Comparison of ENCODE assay signal across 36 cellular contexts in the genomic region with DNA sequence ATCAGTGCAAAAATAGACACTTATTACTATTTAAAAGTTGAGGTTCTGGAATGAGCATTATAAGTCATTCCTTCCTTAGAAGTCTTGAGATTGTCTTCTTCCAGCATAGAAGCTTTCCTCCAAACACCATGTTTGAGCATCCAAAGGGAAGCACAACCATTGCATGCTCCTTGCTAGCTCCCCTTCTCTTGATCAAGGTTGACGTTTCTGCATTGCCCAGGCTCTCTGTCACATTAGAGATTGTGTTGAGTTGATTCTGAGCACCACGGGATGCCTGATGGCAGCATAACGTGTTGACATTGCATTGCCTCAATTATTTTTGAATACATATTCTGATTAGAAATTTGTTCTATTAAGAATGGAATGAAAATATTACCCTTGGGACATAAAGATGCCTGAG.
"Had no signal": no experiment of that assay in that cellular context is flagged by ENCODE, and none has a peak within 500 bp of the region (broad histone marks: within the 10 kb centered on the region; RNA-seq: fewer than 3 reads in every experiment).

No MANE protein-coding gene starts in this region.

- H3K27me3 Mint-ChIP-seq: activated CD4-positive, alpha-beta memory T cell treated with anti-CD3 and anti-CD28 coated beads, Interleukin-2, amount 10 ng/mL, durations not matched to agents 7 days and 5 days; activated CD4-positive, alpha-beta T cell treated with anti-CD3 and anti-CD28 coated beads for 36 hours; activated CD4-positive, alpha-beta T cell treated with anti-CD3 and anti-CD28 coated beads, Interleukin-2, amount 10 ng/mL, durations not matched to agents 7 days and 5 days; activated CD8-positive, alpha-beta memory T cell treated with anti-CD3 and anti-CD28 coated beads, Interleukin-2, amount 10 ng/mL, durations not matched to agents 7 days and 5 days; activated naive CD8-positive, alpha-beta T cell treated with anti-CD3 and anti-CD28 coated beads for 36 hours; activated T-helper 17 cell treated with anti-CD3 and anti-CD28 coated beads, Interleukin-2, amount 50 U/mL, for 72 hours; central memory CD8-positive, alpha-beta T cell had no signal

- H3K27ac ChIP-seq: adrenal gland, body of pancreas, cardiac muscle cell, VCaP had no signal

- H3K36me3 Mint-ChIP-seq: activated CD8-positive, alpha-beta memory T cell treated with anti-CD3 and anti-CD28 coated beads, Interleukin-2, amount 10 ng/mL, durations not matched to agents 7 days and 5 days; activated naive CD4-positive, alpha-beta T cell treated with anti-CD3 and anti-CD28 coated beads, Interleukin-2, amount 50 U/mL, for 72 hours; activated naive CD8-positive, alpha-beta T cell treated with anti-CD3 and anti-CD28 coated beads for 36 hours had no signal

- H3K4me3 ChIP-seq: adrenal gland, body of pancreas, cardiac muscle cell had no signal

- H3K36me3 ChIP-seq: adrenal gland had no signal

- ATAC-seq: activated CD4-positive, alpha-beta T cell treated with anti-CD3 and anti-CD28 coated beads for 36 hours; activated CD4-positive, CD25-positive, alpha-beta regulatory T cell treated with anti-CD3 and anti-CD28 coated beads, Interleukin-2, amount 50 U/mL, for 24 hours; activated CD8-positive, alpha-beta memory T cell treated with anti-CD3 and anti-CD28 coated beads, Interleukin-2, amount 10 ng/mL, durations not matched to agents 7 days and 5 days; activated CD8-positive, alpha-beta T cell treated with anti-CD3 and anti-CD28 coated beads, Interleukin-2, amount 10 ng/mL, durations not matched to agents 7 days and 5 days; activated naive CD4-positive, alpha-beta T cell treated with anti-CD3 and anti-CD28 coated beads, Interleukin-2, amount 50 U/mL, for 72 hours; activated T-cell treated with anti-CD3 and anti-CD28 coated beads, Interleukin-2, amount 50 U/mL, for 4 hours; activated T-cell treated with anti-CD3 and anti-CD28 coated beads, Interleukin-2, amount 50 U/mL, for 72 hours; activated T-helper 17 cell treated with anti-CD3 and anti-CD28 coated beads, Interleukin-2, amount 50 U/mL, for 72 hours; body of pancreas had no signal

- H3K4me3 Mint-ChIP-seq: activated CD4-positive, alpha-beta memory T cell treated with anti-CD3 and anti-CD28 coated beads, Interleukin-2, amount 10 ng/mL, durations not matched to agents 7 days and 5 days; activated CD4-positive, alpha-beta T cell treated with anti-CD3 and anti-CD28 coated beads for 36 hours; activated CD4-positive, alpha-beta T cell treated with anti-CD3 and anti-CD28 coated beads, Interleukin-2, amount 10 ng/mL, durations not matched to agents 7 days and 5 days; activated CD8-positive, alpha-beta memory T cell treated with anti-CD3 and anti-CD28 coated beads, Interleukin-2, amount 10 ng/mL, durations not matched to agents 7 days and 5 days; activated CD8-positive, alpha-beta T cell treated with anti-CD3 and anti-CD28 coated beads, Interleukin-2, amount 10 ng/mL, durations not matched to agents 7 days and 5 days; activated naive CD4-positive, alpha-beta T cell treated with anti-CD3 and anti-CD28 coated beads for 36 hours; activated naive CD8-positive, alpha-beta T cell treated with anti-CD3 and anti-CD28 coated beads for 36 hours; activated T-cell treated with anti-CD3 and anti-CD28 coated beads, Interleukin-2, amount 50 U/mL, for 4 hours; activated T-cell treated with anti-CD3 and anti-CD28 coated beads, Interleukin-2, amount 50 U/mL, for 72 hours; activated T-helper 1 cell treated with anti-CD3 and anti-CD28 coated beads, Interleukin-12 subunit alpha, Interleukin-12 subunit beta, Interleukin-2, Interleukin-4 antibody, amounts not matched to agents 30 ng/mL and 10 ng/mL and 1 ng/mL, durations not matched to agents 14 hours and 24 hours and 36 hours; activated T-helper 17 cell treated with anti-CD3 and anti-CD28 coated beads, Interleukin-2, amount 50 U/mL, for 72 hours; central memory CD8-positive, alpha-beta T cell; T-helper 1 cell treated with Interleukin-12 subunit alpha and Interleukin-12 subunit beta and Interleukin-4 antibody, amounts not matched to agents 30 μg/mL and 1 μg/mL, for 36 hours; T-helper 2 cell treated with Interferon-gamma antibody and Interleukin-4, amounts not matched to agents 5 μg/mL and 100 μg/mL, for 36 hours had no signal

- H3K9me3 Mint-ChIP-seq: activated CD4-positive, alpha-beta memory T cell treated with anti-CD3 and anti-CD28 coated beads, Interleukin-2, amount 10 ng/mL, durations not matched to agents 7 days and 5 days; activated CD4-positive, alpha-beta T cell treated with anti-CD3 and anti-CD28 coated beads, Interleukin-2, amount 10 ng/mL, durations not matched to agents 7 days and 5 days; activated naive CD4-positive, alpha-beta T cell treated with anti-CD3 and anti-CD28 coated beads for 36 hours; activated naive CD4-positive, alpha-beta T cell treated with anti-CD3 and anti-CD28 coated beads, Interleukin-2, amount 50 U/mL, for 72 hours; activated T-cell treated with anti-CD3 and anti-CD28 coated beads, Interleukin-2, amount 50 U/mL, for 4 hours; activated T-cell treated with anti-CD3 and anti-CD28 coated beads, Interleukin-2, amount 50 U/mL, for 72 hours; activated T-helper 1 cell treated with anti-CD3 and anti-CD28 coated beads, Interleukin-12 subunit alpha, Interleukin-12 subunit beta, Interleukin-2, Interleukin-4 antibody, amounts not matched to agents 30 ng/mL and 10 ng/mL and 1 ng/mL, durations not matched to agents 14 hours and 24 hours and 36 hours; activated T-helper 17 cell treated with anti-CD3 and anti-CD28 coated beads, Interleukin-2, amount 50 U/mL, for 72 hours; central memory CD8-positive, alpha-beta T cell; T-helper 1 cell treated with Interleukin-12 subunit alpha and Interleukin-12 subunit beta and Interleukin-4 antibody, amounts not matched to agents 30 μg/mL and 1 μg/mL, for 36 hours; T-helper 2 cell treated with Interferon-gamma antibody and Interleukin-4, amounts not matched to agents 5 μg/mL and 100 μg/mL, for 36 hours had no signal

- H3K27me3 ChIP-seq: adrenal gland, body of pancreas, cardiac muscle cell had no signal

- H3K4me1 Mint-ChIP-seq: activated CD4-positive, alpha-beta memory T cell treated with anti-CD3 and anti-CD28 coated beads, Interleukin-2, amount 10 ng/mL, durations not matched to agents 7 days and 5 days; activated CD4-positive, alpha-beta T cell treated with anti-CD3 and anti-CD28 coated beads for 36 hours; activated CD4-positive, alpha-beta T cell treated with anti-CD3 and anti-CD28 coated beads, Interleukin-2, amount 10 ng/mL, durations not matched to agents 7 days and 5 days; activated CD8-positive, alpha-beta memory T cell treated with anti-CD3 and anti-CD28 coated beads, Interleukin-2, amount 10 ng/mL, durations not matched to agents 7 days and 5 days; activated naive CD8-positive, alpha-beta T cell treated with anti-CD3 and anti-CD28 coated beads for 36 hours; activated T-helper 17 cell treated with anti-CD3 and anti-CD28 coated beads, Interleukin-2, amount 50 U/mL, for 72 hours; central memory CD8-positive, alpha-beta T cell had no signal

- H3K4me1 ChIP-seq: adrenal gland, body of pancreas had no signal

- DNase-seq: activated CD4-positive, alpha-beta memory T cell treated with anti-CD3 and anti-CD28 coated beads, Interleukin-2, amount 10 ng/mL, durations not matched to agents 7 days and 5 days; activated CD4-positive, alpha-beta T cell treated with anti-CD3 and anti-CD28 coated beads for 1 hour; activated CD4-positive, alpha-beta T cell treated with anti-CD3 and anti-CD28 coated beads for 36 hours; activated CD4-positive, alpha-beta T cell treated with anti-CD3 and anti-CD28 coated beads for 48 hours; activated CD4-positive, alpha-beta T cell treated with anti-CD3 and anti-CD28 coated beads, Interleukin-2, amount 10 ng/mL, durations not matched to agents 7 days and 5 days; activated CD4-positive, alpha-beta T cell treated with anti-CD3 and anti-CD28 coated beads, Interleukin-2, amount 50 U/mL, for 48 hours; activated CD4-positive, CD25-positive, alpha-beta regulatory T cell; activated CD8-positive, alpha-beta memory T cell treated with anti-CD3 and anti-CD28 coated beads for 24 hours; activated CD8-positive, alpha-beta memory T cell treated with anti-CD3 and anti-CD28 coated beads, Interleukin-2, amount 10 ng/mL, durations not matched to agents 7 days and 5 days; activated CD8-positive, alpha-beta T cell treated with anti-CD3 and anti-CD28 coated beads, Interleukin-2, amount 10 ng/mL, durations not matched to agents 7 days and 5 days; activated effector memory CD4-positive, alpha-beta T cell treated with anti-CD3 and anti-CD28 coated beads, Interleukin-2, amount 50 U/mL, for 16 hours; activated gamma-delta T cell treated with Interleukin-2 at 50 U/mL for 16 hours; activated naive CD4-positive, alpha-beta T cell; activated naive CD4-positive, alpha-beta T cell treated with anti-CD3 and anti-CD28 coated beads for 36 hours; activated naive CD4-positive, alpha-beta T cell treated with anti-CD3 and anti-CD28 coated beads, Interleukin-2, amount 50 U/mL, for 16 hours; activated naive CD8-positive, alpha-beta T cell treated with anti-CD3 and anti-CD28 coated beads for 36 hours; activated T-cell treated with anti-CD3 and anti-CD28 coated beads for 4 hours; activated T-cell treated with anti-CD3 and anti-CD28 coated beads, Interleukin-2, amount 50 U/mL, for 1 hour; activated T-cell treated with anti-CD3 and anti-CD28 coated beads, Interleukin-2, amount 50 U/mL, for 4 hours; activated T-cell treated with anti-CD3 and anti-CD28 coated beads, Interleukin-2, amount 50 U/mL, for 72 hours; adrenal gland; amniotic stem cell; aorta; body of pancreas; T-helper 1 cell; T-helper 2 cell; T-helper 9 cell had no signal

- H3K9me3 ChIP-seq: adrenal gland, body of pancreas had no signal

- H3K27ac Mint-ChIP-seq: activated CD4-positive, alpha-beta memory T cell treated with anti-CD3 and anti-CD28 coated beads, Interleukin-2, amount 10 ng/mL, durations not matched to agents 7 days and 5 days; activated CD4-positive, alpha-beta T cell treated with anti-CD3 and anti-CD28 coated beads for 36 hours; activated CD4-positive, alpha-beta T cell treated with anti-CD3 and anti-CD28 coated beads, Interleukin-2, amount 10 ng/mL, durations not matched to agents 7 days and 5 days; activated CD8-positive, alpha-beta memory T cell treated with anti-CD3 and anti-CD28 coated beads, Interleukin-2, amount 10 ng/mL, durations not matched to agents 7 days and 5 days; activated CD8-positive, alpha-beta T cell treated with anti-CD3 and anti-CD28 coated beads, Interleukin-2, amount 10 ng/mL, durations not matched to agents 7 days and 5 days; activated naive CD4-positive, alpha-beta T cell treated with anti-CD3 and anti-CD28 coated beads for 36 hours; activated naive CD4-positive, alpha-beta T cell treated with anti-CD3 and anti-CD28 coated beads, Interleukin-2, amount 50 U/mL, for 72 hours; activated naive CD8-positive, alpha-beta T cell treated with anti-CD3 and anti-CD28 coated beads for 36 hours; activated T-cell treated with anti-CD3 and anti-CD28 coated beads, Interleukin-2, amount 50 U/mL, for 72 hours; activated T-helper 1 cell treated with anti-CD3 and anti-CD28 coated beads, Interleukin-12 subunit alpha, Interleukin-12 subunit beta, Interleukin-2, Interleukin-4 antibody, amounts not matched to agents 30 ng/mL and 10 ng/mL and 1 ng/mL, durations not matched to agents 14 hours and 24 hours and 36 hours; activated T-helper 17 cell treated with anti-CD3 and anti-CD28 coated beads, Interleukin-2, amount 50 U/mL, for 72 hours; T-helper 1 cell treated with Interleukin-12 subunit alpha and Interleukin-12 subunit beta and Interleukin-4 antibody, amounts not matched to agents 30 μg/mL and 1 μg/mL, for 36 hours; T-helper 2 cell treated with Interferon-gamma antibody and Interleukin-4, amounts not matched to agents 5 μg/mL and 100 μg/mL, for 36 hours had no signal
